ENCODE assay signal across 24 cellular contexts in the genomic region with DNA sequence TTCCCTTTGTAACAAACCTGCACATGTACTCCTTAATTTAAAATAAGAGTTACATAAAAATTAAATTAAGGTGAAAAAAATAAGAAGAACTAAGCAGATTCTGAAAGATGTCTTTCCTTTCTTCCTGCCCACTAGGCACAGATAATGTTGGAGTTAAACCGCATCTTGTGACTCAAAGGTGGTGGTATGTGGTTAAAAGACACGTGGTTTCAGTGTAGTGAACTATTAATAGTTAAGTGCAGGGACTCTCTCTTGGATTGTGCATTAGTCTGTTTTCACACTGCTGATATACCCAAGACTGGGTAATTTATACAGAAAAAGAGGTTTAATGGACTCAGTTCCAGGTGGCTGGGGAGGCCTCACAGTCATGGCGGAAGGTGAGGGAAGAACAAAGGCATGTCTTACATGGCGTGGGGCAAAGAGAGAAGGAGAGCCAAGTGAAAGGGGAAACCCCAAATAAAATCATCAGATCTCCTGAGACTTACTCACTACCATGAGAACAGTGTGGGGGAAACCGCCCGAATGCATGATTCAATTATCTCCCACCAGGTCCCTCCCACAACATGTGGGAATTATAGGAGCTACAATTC.
"Had no signal": no experiment of that assay in that cellular context is flagged by ENCODE, and none has a peak within 500 bp of the region (broad histone marks: within the 10 kb centered on the region; RNA-seq: fewer than 3 reads in every experiment).

No MANE protein-coding gene starts in this region.

- H3K27me3 ChIP-seq: neural progenitor cell, right lobe of liver, tibial artery had no signal

- H3K36me3 ChIP-seq: left ventricle myocardium inferior, neural progenitor cell, right lobe of liver, tibial artery, WERI-Rb-1 had no signal

- H3K4me1 ChIP-seq: left ventricle myocardium inferior, neural progenitor cell, right lobe of liver, tibial artery had no signal

- H3K9me3 ChIP-seq: right lobe of liver had no signal

- ATAC-seq: activated CD8-positive, alpha-beta T cell treated with anti-CD3 and anti-CD28 coated beads, Interleukin-2, amount 10 ng/mL, durations not matched to agents 7 days and 5 days; naive thymus-derived CD8-positive, alpha-beta T cell; right lobe of liver; stimulated activated effector memory CD8-positive, alpha-beta T cell treated with anti-CD3 and anti-CD28 coated beads, Interleukin-12 subunit alpha, Interleukin-12 subunit beta, amount 100 ng/mL, for 72 hours; stimulated activated naive CD8-positive, alpha-beta T cell treated with anti-CD3 and anti-CD28 coated beads, Interleukin-15, amount 100 ng/mL, for 72 hours had no signal

- FAIRE-seq: kidney, TTC549 had no signal

- H3K4me3 ChIP-seq: left ventricle myocardium inferior, neural progenitor cell, right lobe of liver, skin epidermis, tibial artery had no signal

- H3K27ac ChIP-seq: left ventricle myocardium inferior, neural progenitor cell, right lobe of liver, skin epidermis, tibial artery, WERI-Rb-1 had no signal

- DNase-seq: activated CD4-positive, alpha-beta T cell treated with anti-CD3 and anti-CD28 coated beads, Interleukin-2, amount 50 U/mL, for 1 hour; activated CD4-positive, CD25-positive, alpha-beta regulatory T cell treated with anti-CD3 and anti-CD28 coated beads, Interleukin-2, amount 50 U/mL, for 72 hours; activated CD8-positive, alpha-beta T cell treated with anti-CD3 and anti-CD28 coated beads, Interleukin-2, amount 10 ng/mL, durations not matched to agents 7 days and 5 days; activated gamma-delta T cell treated with Interleukin-2 at 50 U/mL for 16 hours; activated T-cell treated with anti-CD3 and anti-CD28 coated beads, Interleukin-2, amount 50 U/mL, for 1 hour; anterior cingulate cortex; central memory CD4-positive, alpha-beta T cell; dermis blood vessel endothelial cell; effector CD8-positive, alpha-beta T cell; foreskin melanocyte; head of caudate nucleus; kidney; left ventricle myocardium inferior; naive thymus-derived CD8-positive, alpha-beta T cell; posterior cingulate gyrus; right lobe of liver; stimulated activated CD4-positive, alpha-beta T cell treated with anti-CD3 and anti-CD28 coated beads, Interleukin-2, amount 100 ng/mL, for 24 hours; stimulated activated naive CD8-positive, alpha-beta T cell treated with anti-CD3 and anti-CD28 coated beads, Interleukin-15, amount 100 ng/mL, for 72 hours; tibial artery; WERI-Rb-1 had no signal
